ENCODE assay signal across 23 cellular contexts in genomic region chr2:43399098-43399497, GRCh38.
A peak's percentile ranks its signal among the peaks of the same experiment; 100 is the strongest.
DNase-seq lines count a peak whose midpoint lies in the region; ATAC-seq and TF ChIP-seq lines count a peak whose summit lies in the region.
"Had no signal": no experiment of that assay in that cellular context is flagged by ENCODE, and none has a peak within 500 bp of the region (broad histone marks: within the 10 kb centered on the region; RNA-seq: fewer than 3 reads in every experiment).

No MANE protein-coding gene starts in this region.

- 93% methylated on average over 2 of the region's 2 CpGs for WGBS in suprapubic skin

- TF ChIP-seq POLR2A in Peyer's patch (IDR thresholded peaks at IDR 0.05), result no peak
- no peak for TF ChIP-seq POLR2A in suprapubic skin (IDR thresholded peaks at IDR 0.05)

- H3K36me3 ChIP-seq in Peyer's patch (no peaks in the 10 kb centered on the region), duodenal mucosa (ENCODE audit: control insufficient read depth in 1 of 2, insufficient read depth in 2 of 2, low read length in 2 of 2) (no peaks in the 10 kb centered on the region), muscle layer of colon (ENCODE audit: insufficient read depth, low read length) (no peaks in the 10 kb centered on the region), suprapubic skin (peaks cover 9% of the 10 kb centered on the region)

- H3K27me3 ChIP-seq in Peyer's patch (no peaks in the 10 kb centered on the region), duodenal mucosa (ENCODE audit: control insufficient read depth in 1 of 2, insufficient read depth in 2 of 2, low read length in 2 of 2) (no peaks in the 10 kb centered on the region), muscle layer of colon (ENCODE audit: control insufficient read depth in 1 of 2, insufficient read depth in 2 of 2, low read length in 2 of 2) (no peaks in the 10 kb centered on the region), suprapubic skin (no peaks in the 10 kb centered on the region)

- H3K27ac ChIP-seq in Peyer's patch (peak overlapping the region; percentile 26 to 83 (median 30)), duodenal mucosa (ENCODE audit: low read depth, low read length) (peak overlapping the region; percentile 39), muscle layer of colon (ENCODE audit: low read depth, low read length) (peak overlapping the region; percentile 76), suprapubic skin (peak overlapping the region; percentile 72)
- H3K27ac ChIP-seq: C4-2B, RWPE1, SK-N-MC had no signal

- no peaks in the 10 kb centered on the region for H3K9me3 ChIP-seq in Peyer's patch
- no peaks in the 10 kb centered on the region for H3K9me3 ChIP-seq in duodenal mucosa (ENCODE audit: control insufficient read depth in 1 of 2, low read length in 2 of 2)
- H3K9me3 ChIP-seq in muscle layer of colon (ENCODE audit: low read length), result no peaks in the 10 kb centered on the region
- no peaks in the 10 kb centered on the region for H3K9me3 ChIP-seq in suprapubic skin

- H3K4me3 ChIP-seq in Peyer's patch (no peak overlapping the region), duodenal mucosa (ENCODE audit: low read depth in 1 of 2, low read length in 2 of 2) (no peak overlapping the region), muscle layer of colon (ENCODE audit: low read depth in 1 of 2, low read length in 2 of 2) (no peak overlapping the region), suprapubic skin (no peak overlapping the region)
- H3K4me3 ChIP-seq: SK-N-MC had no signal

- DNase-seq in Peyer's patch, result no peak
- DNase-seq in suprapubic skin (ENCODE audit: low spot score in 2 of 2), result no peak
- no peak for DNase-seq in Kasumi-1 (lab: John Stamatoyannopoulos, UW)
- no peak for DNase-seq in activated CD4-positive, CD25-positive, alpha-beta regulatory T cell (lab: John Stamatoyannopoulos, UW)
- DNase-seq: activated CD4-positive, alpha-beta T cell treated with anti-CD3 and anti-CD28 coated beads for 36 hours; activated T-cell treated with anti-CD3 and anti-CD28 coated beads for 4 hours; central memory CD4-positive, alpha-beta T cell; GF-D8; H9; midbrain; NCI-H1436; stimulated activated naive CD8-positive, alpha-beta T cell treated with anti-CD3 and anti-CD28 coated beads, Interleukin-15, amount 100 ng/mL, for 72 hours; T-helper 2 cell had no signal

- no peak for TF ChIP-seq EP300 in suprapubic skin (IDR thresholded peaks at IDR 0.05)

- ATAC-seq in HG03565 (IDR thresholded peaks at IDR 0.05; ENCODE audit: unreplicated experiment) (no peak), GM19324 (IDR thresholded peaks at IDR 0.05; ENCODE audit: low FRiP score, unreplicated experiment) (no peak)
- ATAC-seq: activated CD4-positive, alpha-beta T cell treated with anti-CD3 and anti-CD28 coated beads for 36 hours; activated naive CD4-positive, alpha-beta T cell treated with anti-CD3 and anti-CD28 coated beads, Interleukin-2, amount 50 U/mL, for 72 hours; left lobe of liver; natural killer cell treated with Interleukin-12 subunit alpha and Interleukin-12 subunit beta and Interleukin-15 and Interleukin-18, amount 100 ng/mL, for 72 hours; stimulated activated naive CD8-positive, alpha-beta T cell treated with anti-CD3 and anti-CD28 coated beads, Interleukin-15, amount 100 ng/mL, for 72 hours had no signal

- no peak overlapping the region for H3K9ac ChIP-seq in duodenal mucosa (ENCODE audit: low read depth in 1 of 2, low read length in 2 of 2)
- H3K9ac ChIP-seq in muscle layer of colon (ENCODE audit: low read length), result no peak overlapping the region

- TF ChIP-seq CTCF in Peyer's patch (IDR thresholded peaks at IDR 0.05) (no peak), suprapubic skin (IDR thresholded peaks at IDR 0.05) (no peak)

- H3K4me1 ChIP-seq in Peyer's patch (peaks cover 0 to 3% (median 0%) of the 10 kb centered on the region in 4 donors), duodenal mucosa (ENCODE audit: control insufficient read depth in 1 of 2, insufficient read depth in 2 of 2, low read length in 2 of 2) (peaks cover 0 to 25% of the 10 kb centered on the region in 2 donors), muscle layer of colon (ENCODE audit: insufficient read depth, low read length) (peaks cover 47% of the 10 kb centered on the region), suprapubic skin (peaks cover 35% of the 10 kb centered on the region)
